ENCODE assay signal across 9 cellular contexts in the genomic region with DNA sequence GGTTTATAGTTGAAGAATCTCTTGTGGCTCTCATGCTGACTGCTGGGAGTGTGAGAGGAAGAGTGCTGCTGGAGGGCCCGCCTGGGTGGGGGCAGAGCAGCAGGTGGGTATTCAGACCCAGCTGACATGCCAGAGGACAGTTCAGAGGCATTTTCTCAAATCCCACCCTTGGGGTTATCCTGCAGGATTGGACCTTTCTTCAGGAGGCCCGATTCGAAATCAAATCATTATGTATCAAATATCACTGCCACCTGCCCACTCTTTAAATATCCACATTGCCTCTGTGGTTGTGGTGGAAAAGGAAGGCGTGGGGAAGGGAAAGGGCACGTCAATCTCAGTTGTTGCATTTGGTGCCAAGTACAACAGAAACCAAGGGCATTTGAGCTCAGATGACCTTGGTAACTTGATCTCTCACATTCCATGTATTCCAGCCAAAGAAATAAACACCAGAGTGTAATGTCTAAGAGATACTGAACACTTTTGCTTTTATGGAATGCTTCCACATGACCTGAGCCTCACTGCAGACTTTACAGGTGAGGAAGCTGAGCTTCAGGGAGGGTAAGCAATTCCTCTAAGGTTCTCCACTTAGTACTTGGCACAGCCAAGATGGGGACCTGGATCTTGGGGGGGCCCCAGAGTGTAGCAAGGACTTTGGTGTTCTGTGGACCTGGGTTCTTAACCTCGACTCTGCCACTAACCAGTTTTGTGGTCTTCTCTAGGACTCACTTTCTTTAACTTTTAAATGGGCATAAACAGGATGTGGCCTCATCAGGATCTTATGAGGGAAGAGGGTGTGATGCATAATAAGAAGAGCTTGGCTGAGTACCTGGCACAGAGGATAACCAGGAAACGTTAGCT.
A peak's percentile ranks its signal among the peaks of the same experiment; 100 is the strongest.
DNase-seq lines count a peak whose midpoint lies in the region; ATAC-seq and TF ChIP-seq lines count a peak whose summit lies in the region.
"Had no signal": no experiment of that assay in that cellular context is flagged by ENCODE, and none has a peak within 500 bp of the region (broad histone marks: within the 10 kb centered on the region; RNA-seq: fewer than 3 reads in every experiment).

No MANE protein-coding gene starts in this region.

- intact Hi-C loops in Calu3 (cut with micrococcal nuclease; ENCODE audit: unreplicated experiment) (no loop called here), PC-3 (cut with micrococcal nuclease) (no loop called here), esophagus muscularis mucosa (cut with DNase I) (no loop called here)

- H3F3A ChIP-seq in PC-3 (ENCODE audit: low read length, unreplicated experiment) = no peaks in the 10 kb centered on the region

- H4K20me1 ChIP-seq in PC-3 (ENCODE audit: low read length) (no peaks in the 10 kb centered on the region), osteoblast (ENCODE audit: insufficient read depth, low read length) (no peaks in the 10 kb centered on the region)

- TF ChIP-seq CTCF in Calu3 (IDR thresholded peaks at IDR 0.05; ENCODE audit: unreplicated experiment) (no peak), PC-3 (conservative IDR thresholded peaks at IDR 0.05; ENCODE audit: low read depth, low read length) (no peak), esophagus muscularis mucosa (IDR thresholded peaks at IDR 0.05) (no peak), osteoblast (IDR thresholded peaks at IDR 0.05; ENCODE audit: extremely low read depth, low read depth, low read length) (no peak)

- H3K9ac ChIP-seq in PC-3 (ENCODE audit: low read length) = no peak overlapping the region

- ATAC-seq in PC-3 (no peak; the same call in 1 of the 2 replicates), GM21737 (IDR thresholded peaks at IDR 0.05; ENCODE audit: unreplicated experiment) (no peak), GM18907 (IDR thresholded peaks at IDR 0.05; ENCODE audit: unreplicated experiment) (no peak)

- H3K4me3 ChIP-seq in PC-3 (ENCODE audit: low read length) = no peak overlapping the region
- H3K4me3 ChIP-seq in esophagus muscularis mucosa = no peak overlapping the region
- no peak overlapping the region for H3K4me3 ChIP-seq in osteoblast (ENCODE audit: insufficient read depth, low read length)

- POLR2A ChIA-PET in PC-3 (lab: Charles Lee; ENCODE audit: unreplicated experiment) = no interaction called here

- WGBS in esophagus muscularis mucosa = 53% methylated on average over 7 of the region's 7 CpGs

- TF ChIP-seq EP300 in esophagus muscularis mucosa (IDR thresholded peaks at IDR 0.05) = no peak

- peak overlapping the region; percentile 21 for H3K4me3 Mint-ChIP-seq in Calu3 (ENCODE audit: low read depth, unreplicated experiment)

- H3K27me3 Mint-ChIP-seq in Calu3 (ENCODE audit: unreplicated experiment) = no peaks in the 10 kb centered on the region

- H3K4me2 ChIP-seq in PC-3 (ENCODE audit: low read length) (peak overlapping the region; percentile 31; the same call in 1 of the 2 replicates), osteoblast (ENCODE audit: insufficient read depth, low read length) (peak overlapping the region; percentile 17)

- H3K9me3 Mint-ChIP-seq in Calu3 (ENCODE audit: low read depth, unreplicated experiment) = peaks cover 3% of the 10 kb centered on the region

- no peaks in the 10 kb centered on the region for H3K36me3 Mint-ChIP-seq in Calu3 (ENCODE audit: insufficient read depth, unreplicated experiment)

- peak overlapping the region; percentile 63 for H3K27ac Mint-ChIP-seq in Calu3 (ENCODE audit: unreplicated experiment)

- no peak for TF ChIP-seq POLR2A in esophagus muscularis mucosa (IDR thresholded peaks at IDR 0.05; ENCODE audit: low read depth)

- peaks cover 61% of the 10 kb centered on the region for H3K4me1 Mint-ChIP-seq in Calu3 (ENCODE audit: low read depth, unreplicated experiment)

- CTCF ChIA-PET in Calu3 (lab: Charles Lee) (interaction anchor here (0.9 kb wide), 1 partner anchor 10 kb away, joined by 3 read pairs; no protein-coding TSS in a partner anchor), PC-3 (lab: Charles Lee) (no interaction called here)

- H3K4me1 ChIP-seq in PC-3 (ENCODE audit: insufficient read depth, low read length) = peaks cover 27% of the 10 kb centered on the region
- H3K4me1 ChIP-seq in esophagus muscularis mucosa = peaks cover 48 to 55% (median 53%) of the 10 kb centered on the region in 4 donors
- H3K4me1 ChIP-seq in osteoblast (ENCODE audit: insufficient read depth, low read length) = peaks cover 26% of the 10 kb centered on the region

- no TSS peak for BruUV-seq in Calu3 (replicated peaks; lab: Mats Ljungman, UMichigan)
- BruUV-seq in PC-3 (replicated peaks; lab: Mats Ljungman, UMichigan) = no TSS peak

- H3K36me3 ChIP-seq in PC-3 (ENCODE audit: low read depth, low read length) (no peaks in the 10 kb centered on the region), esophagus muscularis mucosa (peaks cover 0 to 7% (median 1%) of the 10 kb centered on the region in 4 donors), osteoblast (ENCODE audit: insufficient read depth, low read length) (peaks cover 10% of the 10 kb centered on the region)

- H3K27me3 ChIP-seq in PC-3 (ENCODE audit: low read length) (no peaks in the 10 kb centered on the region), esophagus muscularis mucosa (no peaks in the 10 kb centered on the region), osteoblast (ENCODE audit: insufficient read depth, low read length) (no peaks in the 10 kb centered on the region)

- H3K9me3 ChIP-seq in PC-3 (ENCODE audit: low read length) (no peaks in the 10 kb centered on the region), esophagus muscularis mucosa (no peaks in the 10 kb centered on the region), osteoblast (ENCODE audit: low read depth, low read length) (no peaks in the 10 kb centered on the region)

- no peak overlapping the region for H2AFZ ChIP-seq in PC-3 (ENCODE audit: low read length)
- no peak overlapping the region for H2AFZ ChIP-seq in osteoblast (ENCODE audit: low read length)

- H3K27ac ChIP-seq in PC-3 (ENCODE audit: low read length) (no peak overlapping the region), esophagus muscularis mucosa (replicated peaks in 1 of 4) (peak overlapping the region in 3 of 4 donors; percentile 61 to 74 (median 64)), osteoblast (ENCODE audit: low read depth, low read length) (no peak overlapping the region)

- H3K9me2 ChIP-seq in PC-3 (replicated peaks; ENCODE audit: low read length) = no peaks in the 10 kb centered on the region

- no peak for DNase-seq in Calu3
- DNase-seq in PC-3 = no peak
- no peak for DNase-seq in esophagus muscularis mucosa (ENCODE audit: extremely low spot score)
- DNase-seq in osteoblast (ENCODE audit: insufficient read length, low spot score, missing footprints) = peak; percentile 76
- no peak for DNase-seq in AG20443 (ENCODE audit: low spot score)
- no peak for DNase-seq in ecto neural progenitor cell (ENCODE audit: low spot score)
- DNase-seq: activated effector memory CD4-positive, alpha-beta T cell treated with anti-CD3 and anti-CD28 coated beads, Interleukin-2, amount 50 U/mL, for 16 hours had no signal

- H3K79me2 ChIP-seq in PC-3 (ENCODE audit: low read length) (no peaks in the 10 kb centered on the region), osteoblast (ENCODE audit: insufficient read depth, low read length) (no peaks in the 10 kb centered on the region)

Comparison
In these comparisons a context has a peak if more than half of its experiments do, and no peak if none do; other contexts are left out.
1. H3K27ac ChIP-seq: peak in esophagus muscularis mucosa (3 of 4); none in PC-3 (single experiment) and osteoblast (single experiment).